1 cellular context compared by ENCODE assay signal in the genomic region with DNA sequence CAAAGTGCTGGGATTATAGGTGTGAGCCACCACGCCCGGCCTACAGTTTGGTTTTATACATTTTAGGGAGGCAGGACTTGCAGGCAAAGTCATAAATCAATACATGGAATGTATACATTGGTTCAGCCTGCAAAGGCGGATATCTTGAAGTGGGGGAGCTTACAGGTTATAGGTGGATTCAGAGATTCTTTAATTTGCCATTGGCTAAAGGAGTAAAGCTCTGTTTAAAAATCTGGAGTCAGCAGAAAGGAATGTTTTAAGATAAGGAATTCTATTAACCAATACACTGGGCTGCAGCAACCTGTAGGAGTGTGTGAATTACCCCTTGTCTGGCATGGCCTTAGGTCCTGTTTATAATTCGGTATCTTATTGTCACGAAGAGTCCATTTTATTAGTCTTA.
TF ChIP-seq lines count a peak whose summit lies in the region.

No MANE protein-coding gene starts in this region.

TF ChIP-seq in IMR-90, 13 proteins besides CTCF, POLR2A, EP300 and RAD21:
- no peak for TF ChIP-seq MXI1 (IDR thresholded peaks at IDR 0.05; ENCODE audit: borderline replicate concordance, low read depth, low read length)
- no peak for TF ChIP-seq RCOR1 (IDR thresholded peaks at IDR 0.05; ENCODE audit: insufficient replicate concordance, low read length)
- TF ChIP-seq MAFK (IDR thresholded peaks at IDR 0.05; ENCODE audit: low read depth, low read length) = peak; percentile 47; the same call in 1 of the 2 replicates
- TF ChIP-seq CEBPB (IDR thresholded peaks at IDR 0.05; ENCODE audit: low read depth, low read length) = 0 out of 2 replicates have a peak, but pooled peaks have one; percentile 17
- TF ChIP-seq FOS (IDR thresholded peaks at IDR 0.05; ENCODE audit: low read depth, low read length) = no peak
- TF ChIP-seq CHD1 (IDR thresholded peaks at IDR 0.05; ENCODE audit: low read depth, low read length) = no peak
- no peak for TF ChIP-seq RFX5 (IDR thresholded peaks at IDR 0.05; ENCODE audit: low read depth, low read length)
- TF ChIP-seq MAZ (IDR thresholded peaks at IDR 0.05; ENCODE audit: borderline replicate concordance, low read depth, low read length) = no peak
- TF ChIP-seq, protein P1, sequence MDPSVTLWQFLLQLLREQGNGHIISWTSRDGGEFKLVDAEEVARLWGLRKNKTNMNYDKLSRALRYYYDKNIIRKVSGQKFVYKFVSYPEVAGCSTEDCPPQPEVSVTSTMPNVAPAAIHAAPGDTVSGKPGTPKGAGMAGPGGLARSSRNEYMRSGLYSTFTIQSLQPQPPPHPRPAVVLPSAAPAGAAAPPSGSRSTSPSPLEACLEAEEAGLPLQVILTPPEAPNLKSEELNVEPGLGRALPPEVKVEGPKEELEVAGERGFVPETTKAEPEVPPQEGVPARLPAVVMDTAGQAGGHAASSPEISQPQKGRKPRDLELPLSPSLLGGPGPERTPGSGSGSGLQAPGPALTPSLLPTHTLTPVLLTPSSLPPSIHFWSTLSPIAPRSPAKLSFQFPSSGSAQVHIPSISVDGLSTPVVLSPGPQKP (IDR thresholded peaks at IDR 0.05; ENCODE audit: borderline replicate concordance, low read depth, low read length) = no peak
